In the genomic region with DNA sequence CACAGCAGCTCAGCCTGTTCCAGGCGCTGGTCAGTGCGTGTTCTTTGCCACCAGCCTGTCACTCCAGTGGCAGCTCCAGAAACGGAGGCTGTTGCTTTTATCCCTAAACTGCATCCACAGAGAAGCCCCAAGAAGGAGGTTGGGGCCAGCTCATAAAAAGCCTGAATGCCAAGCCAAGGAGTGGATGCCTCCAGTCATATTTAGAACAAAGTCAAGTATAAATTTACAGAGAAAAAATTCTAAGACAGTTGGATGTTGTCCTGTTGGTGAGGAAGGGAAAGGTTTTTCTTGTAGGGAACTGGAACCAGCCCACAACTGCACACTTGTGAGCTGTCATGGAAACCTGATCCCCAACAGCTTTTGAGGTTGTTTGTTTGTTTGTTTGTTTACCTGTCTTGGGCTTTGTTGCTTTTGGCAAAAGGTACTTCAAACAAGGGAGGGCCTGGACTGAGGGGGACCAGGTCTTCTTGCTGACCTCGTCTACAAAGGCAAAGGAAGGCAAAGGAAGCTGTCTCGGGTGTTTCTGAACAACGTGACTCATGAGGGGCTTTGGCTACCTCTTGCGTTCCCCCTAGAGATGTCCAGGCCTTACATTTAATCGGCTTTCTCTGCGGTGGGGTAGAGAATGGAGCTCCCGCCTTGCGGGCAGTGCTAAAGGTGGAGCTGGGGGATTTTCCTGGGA, we compare ENCODE assay signal across 24 cellular contexts. TPM values are rescaled to one million over a fixed set of nuclear protein-coding genes. Genes with fewer than 3 reads are reported as not detected.
A peak's percentile ranks its signal among the peaks of the same experiment; 100 is the strongest.
DNase-seq lines count a peak whose midpoint lies in the region; ATAC-seq, FAIRE-seq and TF ChIP-seq lines count a peak whose summit lies in the region.
"Had no signal": no experiment of that assay in that cellular context is flagged by ENCODE, and none has a peak within 500 bp of the region (broad histone marks: within the 10 kb centered on the region; RNA-seq: fewer than 3 reads in every experiment).

No MANE protein-coding gene starts in this region.

- FAIRE-seq in small intestine (lab: Jason Lieb, UNC): no peak
- FAIRE-seq: urothelium cell line had no signal

- 67% methylated on average over 11 of the region's 11 CpGs for WGBS in hepatocyte (ENCODE audit: low lambda C conversion rate, missing lambda C conversion rate)
- 57% methylated on average over 11 of the region's 11 CpGs for WGBS in smooth muscle cell (ENCODE audit: low lambda C conversion rate)
- WGBS in small intestine, 3 donors: 83 to 86% (median 83%) methylated on average over 11 of the region's 11 CpGs

- peak overlapping the region; percentile 75; the same call in 1 of the 2 replicates for H3K9ac ChIP-seq in HCT116 (ENCODE audit: low read length)
- H3K9ac ChIP-seq in smooth muscle cell (ENCODE audit: low read depth): peak overlapping the region; percentile 72
- H3K9ac ChIP-seq: KMS-11 had no signal

- H3K27me3 ChIP-seq in HCT116 (ENCODE audit: insufficient read depth, low read length) (no peaks in the 10 kb centered on the region), hepatocyte (no peaks in the 10 kb centered on the region), smooth muscle cell (ENCODE audit: low read depth) (no peaks in the 10 kb centered on the region), small intestine (ENCODE audit: control insufficient read depth in 2 of 2, insufficient read depth in 2 of 2, low read length in 2 of 2) (no peaks in the 10 kb centered on the region)
- H3K27me3 ChIP-seq: heart left ventricle had no signal

- POLR2A ChIA-PET in HCT116 (lab: Charles Lee): interaction anchor here (1.1 to 1.7 kb wide), 2 partner anchors 19 to 428 kb away, joined by 3 to 5 read pairs; partner anchors contain the start of gene HSPA5
- POLR2A ChIA-PET in WTC11 (lab: Charles Lee): interaction anchor here (0.5 to 1.1 kb wide), 2 partner anchors 48 to 555 kb away, joined by 3 read pairs; partner anchors contain the start of genes ARPC5L and RPL35

- intact Hi-C loops in HCT116 (cut with micrococcal nuclease): loop anchor here (2.0 kb wide), 1 partner anchor 39 kb away; the partner anchor contains the start of gene WDR38

- ATAC-seq in HCT116: no peak
- ATAC-seq in WTC11: no peak
- no peak for ATAC-seq in GM18519 (IDR thresholded peaks at IDR 0.05; ENCODE audit: low FRiP score, unreplicated experiment)
- ATAC-seq in HG02852 (IDR thresholded peaks at IDR 0.05; ENCODE audit: unreplicated experiment): no peak
- ATAC-seq: heart left ventricle had no signal

- no peak for TF ChIP-seq POLR2A in HCT116 (IDR thresholded peaks at IDR 0.05; ENCODE audit: borderline replicate concordance, extremely low read depth, insufficient read depth, insufficient read length)

- H3K27me3 Mint-ChIP-seq in WTC11 (ENCODE audit: low read depth): no peaks in the 10 kb centered on the region

- no peaks in the 10 kb centered on the region for H3K9me3 Mint-ChIP-seq in WTC11

- no peaks in the 10 kb centered on the region for H3K36me3 Mint-ChIP-seq in WTC11

- no peak overlapping the region for H2AFZ ChIP-seq in HCT116 (ENCODE audit: low read depth, low read length, poor library complexity, severe bottlenecking)
- no peak overlapping the region for H2AFZ ChIP-seq in hepatocyte
- H2AFZ ChIP-seq in smooth muscle cell (ENCODE audit: low read depth): peak overlapping the region; percentile 24

- H3K27ac Mint-ChIP-seq in WTC11: peak overlapping the region; percentile 13; the same call in 1 of the 2 replicates

- H3K36me3 ChIP-seq in HCT116 (ENCODE audit: control insufficient read depth in 1 of 2, insufficient read depth in 2 of 2, low read length in 2 of 2) (no peaks in the 10 kb centered on the region), hepatocyte (replicated peaks; ENCODE audit: insufficient read depth, low read depth) (no peaks in the 10 kb centered on the region), smooth muscle cell (ENCODE audit: low read depth) (no peaks in the 10 kb centered on the region), small intestine (ENCODE audit: control insufficient read depth in 2 of 2, insufficient read depth in 2 of 2, low read length in 2 of 2) (no peaks in the 10 kb centered on the region)
- H3K36me3 ChIP-seq: HAP-1 had no signal

- CTCF ChIA-PET in HCT116 (lab: Charles Lee) (interaction anchor here (1.0 to 2.6 kb wide), 4 partner anchors 19 to 41 kb away, joined by 3 to 15 read pairs (median 7); partner anchors contain the start of gene WDR38), WTC11 (lab: Charles Lee) (interaction anchor here (0.6 to 10.1 kb wide), 10 partner anchors 12 to 43 kb away, joined by 3 to 147 read pairs (median 4); partner anchors contain the start of genes NR6A1, OLFML2A and WDR38)

- TF ChIP-seq CTCF in HCT116 (IDR thresholded peaks at IDR 0.05 in 2 of 3, conservative IDR thresholded peaks at IDR 0.05 in 1 of 3; ENCODE audit: borderline replicate concordance in 1 of 3, insufficient read depth in 1 of 3, low read depth in 2 of 3, low read length in 2 of 3) (no peak), WTC11 (IDR thresholded peaks at IDR 0.05) (no peak), hepatocyte (IDR thresholded peaks at IDR 0.05; ENCODE audit: poor library complexity) (no peak), smooth muscle cell (IDR thresholded peaks at IDR 0.05; ENCODE audit: borderline replicate concordance, insufficient read depth, poor library complexity, severe bottlenecking) (no peak)

- no peak for DNase-seq in HCT116 (ENCODE audit: low read depth, low spot score)
- no peak for DNase-seq in WTC11 (ENCODE audit: low spot score)
- DNase-seq in hepatocyte (ENCODE audit: low spot score): no peak
- DNase-seq in smooth muscle cell (lab: John Stamatoyannopoulos, UW; ENCODE audit: unreplicated experiment): no peak
- DNase-seq in small intestine: no peak
- DNase-seq: amygdala; DND-41; erythroblast; NCI-H1417 treated with DMSO at 0.1 percent for 48 hours; NCI-H345; stimulated activated CD8-positive, alpha-beta memory T cell treated with anti-CD3 and anti-CD28 coated beads, Interleukin-4, amount 100 ng/mL, for 48 hours had no signal

- no peak for TF ChIP-seq RAD21 in HCT116 (IDR thresholded peaks at IDR 0.05; ENCODE audit: low read depth)

- peaks cover 25% of the 10 kb centered on the region for H3F3A ChIP-seq in smooth muscle cell (ENCODE audit: low read depth)

- no peaks in the 10 kb centered on the region for H4K20me1 ChIP-seq in HCT116 (ENCODE audit: insufficient read depth)
- H4K20me1 ChIP-seq in hepatocyte (ENCODE audit: insufficient read depth, poor library complexity, severe bottlenecking): no peaks in the 10 kb centered on the region
- H4K20me1 ChIP-seq in smooth muscle cell (ENCODE audit: low read depth): no peaks in the 10 kb centered on the region

- peak overlapping the region; percentile 91; the same call in 1 of the 2 replicates for H3K27ac ChIP-seq in HCT116 (ENCODE audit: low read depth, low read length)
- peak overlapping the region; percentile 9 for H3K27ac ChIP-seq in hepatocyte
- peak overlapping the region; percentile 93 for H3K27ac ChIP-seq in smooth muscle cell (ENCODE audit: low read depth)
- H3K27ac ChIP-seq in small intestine (ENCODE audit: low read depth in 1 of 2, low read length in 1 of 2): no peak overlapping the region
- H3K27ac ChIP-seq: C4-2B, HL-60, KMS-11 had no signal

- H3K79me2 ChIP-seq in HCT116 (ENCODE audit: insufficient read depth, low read length) (no peaks in the 10 kb centered on the region), hepatocyte (no peaks in the 10 kb centered on the region), smooth muscle cell (ENCODE audit: low read depth) (no peaks in the 10 kb centered on the region)

- no peak overlapping the region for H3K4me3 Mint-ChIP-seq in WTC11

- RAD21 ChIA-PET in HCT116 (lab: Charles Lee; ENCODE audit: low non-redundant PET in 1 of 2, low total read pairs in 2 of 2, uncharacterized antibody in 2 of 2, unreplicated experiment in 2 of 2): no interaction called here

- H3K9me2 ChIP-seq in HCT116 (ENCODE audit: insufficient read depth) (no peaks in the 10 kb centered on the region), hepatocyte (replicated peaks; ENCODE audit: insufficient read depth) (no peaks in the 10 kb centered on the region)

- H3K9me3 ChIP-seq in HCT116 (ENCODE audit: control insufficient read depth in 1 of 2, insufficient read depth in 1 of 2, low read depth in 1 of 2, low read length in 2 of 2) (no peaks in the 10 kb centered on the region), hepatocyte (ENCODE audit: low read depth) (no peaks in the 10 kb centered on the region), smooth muscle cell (replicated peaks; ENCODE audit: low read depth) (no peaks in the 10 kb centered on the region), small intestine (ENCODE audit: control insufficient read depth, low read depth) (no peaks in the 10 kb centered on the region)
- H3K9me3 ChIP-seq: HAP-1, heart left ventricle had no signal

- H3K4me3 ChIP-seq in HCT116 (replicated peaks in 1 of 2; ENCODE audit: low read depth in 1 of 2, low read length in 2 of 2) (no peak overlapping the region), hepatocyte (no peak overlapping the region), smooth muscle cell (no peak overlapping the region), small intestine (ENCODE audit: low read depth in 1 of 2, low read length in 2 of 2) (no peak overlapping the region)
- H3K4me3 ChIP-seq: coronary artery, HAP-1, heart left ventricle had no signal

- BruUV-seq in HCT116 (replicated peaks; lab: Mats Ljungman, UMichigan): no TSS peak

- H3K4me1 Mint-ChIP-seq in WTC11: peaks cover 31% of the 10 kb centered on the region

- H3K4me1 ChIP-seq in HCT116 (ENCODE audit: control insufficient read depth in 1 of 2, insufficient read depth in 2 of 2, low read length in 2 of 2): peaks cover 53 to 71% of the 10 kb centered on the region in 2 experiments
- H3K4me1 ChIP-seq in hepatocyte (ENCODE audit: insufficient read depth): peaks cover 33% of the 10 kb centered on the region
- peaks cover 21% of the 10 kb centered on the region for H3K4me1 ChIP-seq in smooth muscle cell (ENCODE audit: low read depth)
- H3K4me1 ChIP-seq in small intestine (ENCODE audit: control insufficient read depth in 2 of 2, insufficient read depth in 1 of 2, low read depth in 1 of 2, low read length in 1 of 2): no peaks in the 10 kb centered on the region
- H3K4me1 ChIP-seq: HAP-1 had no signal

- H3K4me2 ChIP-seq in HCT116 (ENCODE audit: low read length): peak overlapping the region; percentile 98
- H3K4me2 ChIP-seq in hepatocyte: no peak overlapping the region
- H3K4me2 ChIP-seq in smooth muscle cell: peak overlapping the region; percentile 57
- H3K4me2 ChIP-seq: KMS-11 had no signal

RNA-seq across cellular contexts. Expression of gene OLFML2A, which starts 36.7 kb away (rescaled TPM):
- total RNA-seq in HCT116 (2021; ENCODE audit: unreplicated experiment) (6.3 TPM), WTC11 (2021) (6.7 to 11.6 TPM (median 11.2 TPM) in 3 replicates), hepatocyte (2.6 and 3.4 TPM in 2 replicates), smooth muscle cell (6.6 and 17.0 TPM in 2 replicates)
- polyA plus RNA-seq in HCT116 (2012): 2.8 and 3.3 TPM in 2 replicates
- polyA plus RNA-seq in hepatocyte (1.2 and 2.2 TPM in 2 replicates), smooth muscle cell (3.5 and 11.2 TPM in 2 replicates), small intestine (1 to 10 TPM in 1 of 3 donors, under 1 TPM in 2; 0.22 to 3.4 (median 0.27) TPM)

RNA-seq across cellular contexts. Expression of gene WDR38, which starts 39.6 kb away (rescaled TPM):
- total RNA-seq in HCT116 (2021; ENCODE audit: unreplicated experiment): not detected
- polyA plus RNA-seq in HCT116 (2012): not detected in 2 replicates
- not detected in 3 replicates for total RNA-seq in WTC11 (2021)
- not detected in 2 replicates for total RNA-seq in hepatocyte
- polyA plus RNA-seq in hepatocyte: not detected in 2 replicates
- total RNA-seq in smooth muscle cell: not detected in 2 replicates
- 0.41 TPM in 1 of 2 replicates, not detected in the other for polyA plus RNA-seq in smooth muscle cell
- not detected for polyA plus RNA-seq in small intestine
- total RNA-seq: activated CD8-positive, alpha-beta memory T cell treated with anti-CD3 and anti-CD28 coated beads for 36 hours; heart left ventricle; myocyte; OCI-LY7; pulmonary artery endothelial cell had no signal

RNA-seq across cellular contexts. Expression of gene NR6A1, which starts 42.5 kb away (rescaled TPM):
- total RNA-seq in HCT116 (2021; ENCODE audit: unreplicated experiment): 9.9 TPM
- 3.5 and 3.7 TPM in 2 replicates for polyA plus RNA-seq in HCT116 (2012)
- total RNA-seq in WTC11 (2021): 164 to 222 TPM (median 218 TPM) in 3 replicates
- total RNA-seq in hepatocyte: 4.0 and 4.5 TPM in 2 replicates
- 1.2 and 3.0 TPM in 2 replicates for polyA plus RNA-seq in hepatocyte
- total RNA-seq in smooth muscle cell: 0.31 and 1.5 TPM in 2 replicates
- polyA plus RNA-seq in smooth muscle cell: 0.17 and 0.28 TPM in 2 replicates
- 1 to 10 TPM; 2.3 to 6.0 (median 3.0) TPM for polyA plus RNA-seq in small intestine

RNA-seq across cellular contexts. Expression of gene RPL35, which starts 48.1 kb away (rescaled TPM):
- total RNA-seq in HCT116 (2021; ENCODE audit: unreplicated experiment) (1,754 TPM), WTC11 (2021) (1,710 to 1,958 TPM (median 1,927 TPM) in 3 replicates), hepatocyte (1,257 and 1,574 TPM in 2 replicates), smooth muscle cell (1,579 and 1,932 TPM in 2 replicates)
- polyA plus RNA-seq in HCT116 (2012): 2,813 and 3,271 TPM in 2 replicates
- polyA plus RNA-seq in hepatocyte (927 and 1,057 TPM in 2 replicates), smooth muscle cell (1,321 and 1,396 TPM in 2 replicates), small intestine (1,000 to 10,000 TPM; 2,258 to 5,100 (median 3,355) TPM)

RNA-seq across cellular contexts. Expression of gene ARPC5L, which starts 48.3 kb away (rescaled TPM):
- total RNA-seq in HCT116 (2021; ENCODE audit: unreplicated experiment) (50.0 TPM), WTC11 (2021) (40.0 to 47.2 TPM (median 40.5 TPM) in 3 replicates), hepatocyte (40.3 and 44.0 TPM in 2 replicates), smooth muscle cell (20.9 and 30.4 TPM in 2 replicates)
- 41.9 and 42.2 TPM in 2 replicates for polyA plus RNA-seq in HCT116 (2012)
- polyA plus RNA-seq in hepatocyte (84.4 and 95.5 TPM in 2 replicates), smooth muscle cell (69.8 and 83.9 TPM in 2 replicates), small intestine (10 to 100 TPM; 53.5 to 55.7 (median 53.8) TPM)

Comparison
In these comparisons a context has a peak if more than half of its experiments do, and no peak if none do; other contexts are left out.
1. H3K27ac ChIP-seq: peak in HCT116 (single experiment), hepatocyte (single experiment) and smooth muscle cell (single experiment); none in small intestine (0 of 2).
2. RNA of gene NR6A1, which starts 42.5 kb away (total RNA-seq): 164 to 222 TPM in WTC11; 9.9 TPM in HCT116 (single experiment), 4.0 to 4.5 TPM in hepatocyte and 0.31 to 1.5 TPM in smooth muscle cell; every median in the first group is over 10 times any median in the second.